ENCODE assay signal across 17 cellular contexts in genomic region chr3:151107701-151108100, GRCh38. TPM values are rescaled to one million over a fixed set of nuclear protein-coding genes. Genes with fewer than 3 reads are reported as not detected.
"Had no signal": no experiment of that assay in that cellular context is flagged by ENCODE, and none has a peak within 500 bp of the region (broad histone marks: within the 10 kb centered on the region; RNA-seq: fewer than 3 reads in every experiment).

No MANE protein-coding gene starts in this region.

- H3K36me3 ChIP-seq: brain microvascular endothelial cell, esophagus squamous epithelium, heart left ventricle, neutrophil, right atrium auricular region, thyroid gland, uterus had no signal

- H3K4me3 ChIP-seq: esophagus squamous epithelium, heart left ventricle, right atrium auricular region, thyroid gland, uterus had no signal

- H3K9me3 Mint-ChIP-seq: activated CD4-positive, alpha-beta memory T cell treated with anti-CD3 and anti-CD28 coated beads for 36 hours; activated naive CD4-positive, alpha-beta T cell treated with anti-CD3 and anti-CD28 coated beads, Interleukin-2, amount 50 U/mL, for 72 hours; activated T-cell treated with anti-CD3 and anti-CD28 coated beads, Interleukin-2, amount 50 U/mL, for 4 hours had no signal

- H3K27me3 ChIP-seq: heart left ventricle, neutrophil, right atrium auricular region, thyroid gland, uterus had no signal

- H3K27ac ChIP-seq: brain microvascular endothelial cell, esophagus squamous epithelium, heart left ventricle, neutrophil, right atrium auricular region, thyroid gland, uterus had no signal

- H3K36me3 Mint-ChIP-seq: activated CD4-positive, alpha-beta memory T cell treated with anti-CD3 and anti-CD28 coated beads for 36 hours; activated naive CD4-positive, alpha-beta T cell treated with anti-CD3 and anti-CD28 coated beads, Interleukin-2, amount 50 U/mL, for 72 hours had no signal

- H3K9me3 ChIP-seq: esophagus squamous epithelium, neutrophil, right atrium auricular region, thyroid gland, uterus had no signal

- H3K27ac Mint-ChIP-seq: activated CD4-positive, alpha-beta memory T cell treated with anti-CD3 and anti-CD28 coated beads for 36 hours; activated naive CD4-positive, alpha-beta T cell treated with anti-CD3 and anti-CD28 coated beads, Interleukin-2, amount 50 U/mL, for 72 hours had no signal

- DNase-seq: activated CD4-positive, alpha-beta memory T cell treated with anti-CD3 and anti-CD28 coated beads for 36 hours; activated CD4-positive, CD25-positive, alpha-beta regulatory T cell treated with anti-CD3 and anti-CD28 coated beads, Interleukin-2, amount 50 U/mL, for 72 hours; activated effector memory CD4-positive, alpha-beta T cell treated with anti-CD3 and anti-CD28 coated beads, Interleukin-2, amount 50 U/mL, for 16 hours; activated T-cell treated with anti-CD3 and anti-CD28 coated beads, Interleukin-2, amount 50 U/mL, for 4 hours; amniotic stem cell; brain microvascular endothelial cell; esophagus squamous epithelium; foreskin melanocyte; heart left ventricle; left ventricle myocardium superior; posterior cingulate gyrus; thyroid gland; uterus had no signal

- H3K4me1 ChIP-seq: esophagus squamous epithelium, heart left ventricle, right atrium auricular region, thyroid gland, uterus had no signal

- ATAC-seq: activated naive CD4-positive, alpha-beta T cell treated with anti-CD3 and anti-CD28 coated beads, Interleukin-2, amount 50 U/mL, for 72 hours; activated T-cell treated with anti-CD3 and anti-CD28 coated beads, Interleukin-2, amount 50 U/mL, for 4 hours; heart left ventricle; left ventricle myocardium superior had no signal

- H3K4me3 Mint-ChIP-seq: activated CD4-positive, alpha-beta memory T cell treated with anti-CD3 and anti-CD28 coated beads for 36 hours; activated T-cell treated with anti-CD3 and anti-CD28 coated beads, Interleukin-2, amount 50 U/mL, for 4 hours had no signal

RNA-seq across cellular contexts. Expression of gene MED12L, which starts 22.2 kb away (rescaled TPM):
- total RNA-seq: myocyte had no signal
